In genomic region chr9:84761137-84761808, GRCh38 we compare ENCODE assay signal across 16 cellular contexts.
DNase-seq lines count a peak whose midpoint lies in the region; ATAC-seq, FAIRE-seq and TF ChIP-seq lines count a peak whose summit lies in the region.
"Had no signal": no experiment of that assay in that cellular context is flagged by ENCODE, and none has a peak within 500 bp of the region (broad histone marks: within the 10 kb centered on the region; RNA-seq: fewer than 3 reads in every experiment).

No MANE protein-coding gene starts in this region.

- H3K27ac ChIP-seq in BLaER1 treated with 17β-estradiol and CSF1 and Interleukin-3, amounts not matched to agents 10 nM and 100 nM, result peak overlapping the region in 7 of 11 experiments; percentile 1 to 44 (median 33); a peak in 7 of 22 replicates
- H3K27ac ChIP-seq in H9 (ENCODE audit: insufficient read length, low read depth, low read length) (no peak overlapping the region), small intestine (ENCODE audit: low read depth in 1 of 2, low read length in 1 of 2) (no peak overlapping the region)
- H3K27ac ChIP-seq: vagina had no signal

- no peak overlapping the region for H3T11ph ChIP-seq in H9 (ENCODE audit: low read length)

- H2AFZ ChIP-seq in H9 (ENCODE audit: low read length), result no peak overlapping the region

- H2AK5ac ChIP-seq in H9 (ENCODE audit: insufficient read length, low read length), result no peak overlapping the region

- no peak overlapping the region for H2BK120ac ChIP-seq in H9 (ENCODE audit: low read depth, low read length, poor library complexity, severe bottlenecking)

- peak overlapping the region; percentile 28 for H3K27ac Mint-ChIP-seq in T-helper 1 cell treated with Interleukin-12 subunit alpha and Interleukin-12 subunit beta and Interleukin-4 antibody, amounts not matched to agents 30 μg/mL and 1 μg/mL, for 36 hours
- no peak overlapping the region for H3K27ac Mint-ChIP-seq in T-helper 2 cell treated with Interferon-gamma antibody and Interleukin-4, amounts not matched to agents 5 μg/mL and 100 μg/mL, for 36 hours
- no peak overlapping the region for H3K27ac Mint-ChIP-seq in H9

- no peak overlapping the region for H2BK15ac ChIP-seq in H9 (ENCODE audit: low read depth, low read length)

- H3K79me2 ChIP-seq in H9 (ENCODE audit: insufficient read depth, low read length), result no peaks in the 10 kb centered on the region

- TF ChIP-seq CTCF in H9 (conservative IDR thresholded peaks at IDR 0.05), result no peak

- H3K56ac ChIP-seq in H9 (ENCODE audit: insufficient read length, low read depth, low read length), result no peak overlapping the region

- H3K79me1 ChIP-seq in H9 (ENCODE audit: insufficient read depth, low read depth, low read length, poor library complexity, severe bottlenecking), result no peaks in the 10 kb centered on the region

- no peaks in the 10 kb centered on the region for H4K20me1 ChIP-seq in BLaER1 treated with 17β-estradiol and CSF1 and Interleukin-3, amounts not matched to agents 10 nM and 100 nM
- no peaks in the 10 kb centered on the region for H4K20me1 ChIP-seq in H9 (ENCODE audit: control insufficient read depth, insufficient read depth, insufficient read length)

- peak; percentile 46 for ATAC-seq in GM19025 (IDR thresholded peaks at IDR 0.05; ENCODE audit: low read depth, unreplicated experiment)
- peak; percentile 41 for ATAC-seq in HG02885 (IDR thresholded peaks at IDR 0.05; ENCODE audit: poor library complexity, unreplicated experiment)

- no CpG with 5 or more reads among the region's 2 CpGs for WGBS in H9 (ENCODE audit: extremely low coverage, insufficient read length, low lambda C conversion rate)
- WGBS in small intestine, 3 donors, result 74 to 91% (median 78%) methylated on average over 2 of the region's 2 CpGs

- peaks cover 11% of the 10 kb centered on the region for H3K36me3 Mint-ChIP-seq in T-helper 1 cell treated with Interleukin-12 subunit alpha and Interleukin-12 subunit beta and Interleukin-4 antibody, amounts not matched to agents 30 μg/mL and 1 μg/mL, for 36 hours (ENCODE audit: low read depth)
- no peaks in the 10 kb centered on the region for H3K36me3 Mint-ChIP-seq in T-helper 2 cell treated with Interferon-gamma antibody and Interleukin-4, amounts not matched to agents 5 μg/mL and 100 μg/mL, for 36 hours (ENCODE audit: low read depth)
- H3K36me3 Mint-ChIP-seq in H9 (ENCODE audit: insufficient read depth in 1 of 3, low read depth in 3 of 3), result peaks cover 0 to 3% (median 0%) of the 10 kb centered on the region in 3 experiments; a peak in 1 of 7 replicates

- H3K27me3 Mint-ChIP-seq in T-helper 1 cell treated with Interleukin-12 subunit alpha and Interleukin-12 subunit beta and Interleukin-4 antibody, amounts not matched to agents 30 μg/mL and 1 μg/mL, for 36 hours (ENCODE audit: low read depth), result peaks cover 3% of the 10 kb centered on the region
- H3K27me3 Mint-ChIP-seq in T-helper 2 cell treated with Interferon-gamma antibody and Interleukin-4, amounts not matched to agents 5 μg/mL and 100 μg/mL, for 36 hours (ENCODE audit: low read depth), result no peaks in the 10 kb centered on the region
- peaks cover 1% of the 10 kb centered on the region; the same call in 1 of the 2 replicates for H3K27me3 Mint-ChIP-seq in H9 (ENCODE audit: low read depth)

- no peak overlapping the region for H4K8ac ChIP-seq in H9 (replicated peaks; ENCODE audit: insufficient read length, low read depth, low read length)

- peaks cover 0 to 18% (median 15%) of the 10 kb centered on the region in 10 experiments; a peak in 16 of 20 replicates for H3K4me1 ChIP-seq in BLaER1 treated with 17β-estradiol and CSF1 and Interleukin-3, amounts not matched to agents 10 nM and 100 nM
- H3K4me1 ChIP-seq in H9 (ENCODE audit: insufficient read depth, low read length), result no peaks in the 10 kb centered on the region
- H3K4me1 ChIP-seq in small intestine (ENCODE audit: control insufficient read depth in 2 of 2, insufficient read depth in 1 of 2, low read depth in 1 of 2, low read length in 1 of 2), result no peaks in the 10 kb centered on the region

- no peaks in the 10 kb centered on the region for H3K23me2 ChIP-seq in H9 (ENCODE audit: insufficient read length, low read depth, low read length, poor library complexity, severe bottlenecking)

- H2BK12ac ChIP-seq in H9 (ENCODE audit: insufficient read length, low read depth, low read length), result no peak overlapping the region

- H3K23ac ChIP-seq in H9 (ENCODE audit: insufficient read length, low read depth, low read length), result no peak overlapping the region

- peaks cover 19% of the 10 kb centered on the region for H3K9me3 Mint-ChIP-seq in T-helper 1 cell treated with Interleukin-12 subunit alpha and Interleukin-12 subunit beta and Interleukin-4 antibody, amounts not matched to agents 30 μg/mL and 1 μg/mL, for 36 hours
- peaks cover 5% of the 10 kb centered on the region for H3K9me3 Mint-ChIP-seq in T-helper 2 cell treated with Interferon-gamma antibody and Interleukin-4, amounts not matched to agents 5 μg/mL and 100 μg/mL, for 36 hours
- H3K9me3 Mint-ChIP-seq in H9, result peaks cover 0 to 2% of the 10 kb centered on the region in 2 experiments; a peak in 1 of 5 replicates

- no peak overlapping the region for H2BK20ac ChIP-seq in H9 (ENCODE audit: low read depth, low read length, poor library complexity, severe bottlenecking)

- no peaks in the 10 kb centered on the region for H3K27me3 ChIP-seq in BLaER1 treated with 17β-estradiol and CSF1 and Interleukin-3, amounts not matched to agents 10 nM and 100 nM
- no peaks in the 10 kb centered on the region for H3K27me3 ChIP-seq in H9 (ENCODE audit: insufficient read depth, low read length)
- peaks cover 0 to 2% of the 10 kb centered on the region in 2 donors for H3K27me3 ChIP-seq in small intestine (ENCODE audit: control insufficient read depth in 2 of 2, insufficient read depth in 2 of 2, low read length in 2 of 2)
- H3K27me3 ChIP-seq: vagina had no signal

- no peak for FAIRE-seq in small intestine (lab: Jason Lieb, UNC)
- FAIRE-seq: keratinocyte had no signal

- no peak overlapping the region for H4K91ac ChIP-seq in H9 (ENCODE audit: insufficient read length, low read depth, low read length)

- no peak overlapping the region for H3K4ac ChIP-seq in H9 (ENCODE audit: low read depth, low read length)

- peaks cover 22 to 34% (median 25%) of the 10 kb centered on the region in 11 experiments for H3K9me3 ChIP-seq in BLaER1 treated with 17β-estradiol and CSF1 and Interleukin-3, amounts not matched to agents 10 nM and 100 nM (replicated peaks in 1 of 11)
- H3K9me3 ChIP-seq in H9 (ENCODE audit: control insufficient read depth, low read depth, low read length) (no peaks in the 10 kb centered on the region), small intestine (ENCODE audit: control insufficient read depth, low read depth) (no peaks in the 10 kb centered on the region)
- H3K9me3 ChIP-seq: vagina had no signal

- H3K4me3 Mint-ChIP-seq in T-helper 1 cell treated with Interleukin-12 subunit alpha and Interleukin-12 subunit beta and Interleukin-4 antibody, amounts not matched to agents 30 μg/mL and 1 μg/mL, for 36 hours, result no peak overlapping the region
- H3K4me3 Mint-ChIP-seq in T-helper 2 cell treated with Interferon-gamma antibody and Interleukin-4, amounts not matched to agents 5 μg/mL and 100 μg/mL, for 36 hours, result no peak overlapping the region
- no peak overlapping the region for H3K4me3 Mint-ChIP-seq in H9

- no peak overlapping the region for H2BK5ac ChIP-seq in H9 (ENCODE audit: insufficient read length, low read length)

- H4K5ac ChIP-seq in H9 (ENCODE audit: insufficient read length, low read depth, low read length), result no peak overlapping the region

- peak overlapping the region in 10 of 11 experiments; percentile 4 to 63 (median 52); a peak in 18 of 22 replicates for H3K4me2 ChIP-seq in BLaER1 treated with 17β-estradiol and CSF1 and Interleukin-3, amounts not matched to agents 10 nM and 100 nM
- H3K4me2 ChIP-seq in H9 (ENCODE audit: insufficient read depth, insufficient read length, low read length), result no peak overlapping the region

- no peak overlapping the region for H3K14ac ChIP-seq in H9 (ENCODE audit: insufficient read depth, low read length)

- H3K18ac ChIP-seq in H9 (ENCODE audit: insufficient read length, low read depth, low read length), result no peak overlapping the region

- no peaks in the 10 kb centered on the region; a peak in 1 of 22 replicates for H3K36me3 ChIP-seq in BLaER1 treated with 17β-estradiol and CSF1 and Interleukin-3, amounts not matched to agents 10 nM and 100 nM
- H3K36me3 ChIP-seq in small intestine (ENCODE audit: control insufficient read depth in 2 of 2, insufficient read depth in 2 of 2, low read length in 2 of 2), result no peaks in the 10 kb centered on the region
- H3K36me3 ChIP-seq: vagina had no signal

- no peak overlapping the region for H3K9ac ChIP-seq in BLaER1 treated with 17β-estradiol and CSF1 and Interleukin-3, amounts not matched to agents 10 nM and 100 nM
- no peak overlapping the region for H3K9ac ChIP-seq in H9 (ENCODE audit: extremely low read depth, insufficient read length, low read length)

- H3K4me3 ChIP-seq in BLaER1 treated with 17β-estradiol and CSF1 and Interleukin-3, amounts not matched to agents 10 nM and 100 nM, result 0 out of 20 replicates have a peak overlapping the region, but pooled peaks of 1 of the 10 experiments have one; percentile 6
- no peak overlapping the region for H3K4me3 ChIP-seq in small intestine (ENCODE audit: low read depth in 1 of 2, low read length in 2 of 2)
- H3K4me3 ChIP-seq: vagina had no signal

- H3K4me1 Mint-ChIP-seq in T-helper 1 cell treated with Interleukin-12 subunit alpha and Interleukin-12 subunit beta and Interleukin-4 antibody, amounts not matched to agents 30 μg/mL and 1 μg/mL, for 36 hours (ENCODE audit: low read depth), result peaks cover 28% of the 10 kb centered on the region
- H3K4me1 Mint-ChIP-seq in T-helper 2 cell treated with Interferon-gamma antibody and Interleukin-4, amounts not matched to agents 5 μg/mL and 100 μg/mL, for 36 hours (ENCODE audit: low read depth), result peaks cover 12% of the 10 kb centered on the region
- H3K4me1 Mint-ChIP-seq in H9, result no peaks in the 10 kb centered on the region

- DNase-seq in T-helper 2 cell treated with Interferon-gamma antibody and Interleukin-4, amounts not matched to agents 5 μg/mL and 100 μg/mL, for 36 hours (ENCODE audit: low spot score), result no peak
- DNase-seq in H9 (no peak), cerebellar nuclear complex (lab: John Stamatoyannopoulos, UW) (no peak), small intestine (no peak)
- DNase-seq: activated CD8-positive, alpha-beta memory T cell treated with anti-CD3 and anti-CD28 coated beads, Interleukin-2, amount 50 U/mL, for 4 hours; NCI-H146; NCI-H748 treated with DMSO at 0.1 percent for 48 hours; Right ventricle myocardium superior; stimulated activated CD4-positive, alpha-beta T cell treated with anti-CD3 and anti-CD28 coated beads, Interleukin-4, amount 100 ng/mL, for 1 hour; stimulated activated naive CD4-positive, alpha-beta T cell had no signal

Comparison
In these comparisons a context has a peak if more than half of its experiments do, and no peak if none do; other contexts are left out.
1. H3K27ac ChIP-seq: peak in BLaER1 treated with 17β-estradiol and CSF1 and Interleukin-3, amounts not matched to agents 10 nM and 100 nM (7 of 11); none in H9 (single experiment) and small intestine (0 of 2).